In the genomic region with DNA sequence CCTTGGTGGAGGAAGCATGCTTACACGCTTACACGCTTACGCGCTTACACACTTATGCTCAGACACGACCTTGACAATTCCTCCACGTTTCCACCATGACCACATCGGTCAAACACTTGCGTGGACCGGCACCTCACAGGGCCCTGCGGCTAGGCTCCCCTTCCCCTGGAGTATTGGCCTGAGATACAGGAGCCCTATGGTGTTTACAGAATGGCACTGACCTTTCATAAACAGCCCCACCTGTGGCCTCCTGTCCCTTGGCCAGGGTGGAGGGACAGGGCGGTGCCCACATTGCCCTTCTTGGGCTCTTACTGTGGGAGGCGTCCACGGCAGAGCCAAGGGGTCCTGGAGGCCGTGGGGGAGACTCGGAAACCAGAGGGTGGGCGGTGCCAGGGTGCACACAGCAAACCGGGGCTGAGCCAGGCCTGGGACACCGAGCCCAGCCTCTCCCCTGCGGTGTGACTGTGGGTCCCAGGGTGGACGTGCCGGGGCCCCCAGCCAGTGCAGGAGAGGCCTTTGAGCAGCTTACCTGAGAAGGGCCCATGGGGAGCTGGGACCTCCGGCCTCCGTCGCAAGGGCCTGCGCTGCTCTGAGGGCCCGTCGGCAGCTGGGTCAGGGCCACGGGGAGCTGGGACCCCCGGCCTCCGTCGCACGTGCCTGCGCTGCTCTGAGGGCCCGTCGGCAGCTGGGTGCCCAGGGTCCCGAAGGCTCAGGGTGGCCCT, we compare ENCODE assay signal across 2 cellular contexts.
TF ChIP-seq lines count a peak whose summit lies in the region.

No MANE protein-coding gene starts in this region.

TF ChIP-seq in H1, 55 proteins besides CTCF, POLR2A, EP300 and RAD21:
- TF ChIP-seq SP4 (IDR thresholded peaks at IDR 0.05; ENCODE audit: low read length) (no peak), BCL11A (IDR thresholded peaks at IDR 0.05; ENCODE audit: low read depth in 2 of 2, low read length in 2 of 2) (no peak), RBBP5 (IDR thresholded peaks at IDR 0.05; ENCODE audit: borderline replicate concordance, low read depth, low read length) (no peak), TBP (IDR thresholded peaks at IDR 0.05; ENCODE audit: low read depth, low read length) (no peak), MAX (IDR thresholded peaks at IDR 0.05) (no peak), SAP30 (IDR thresholded peaks at IDR 0.05; ENCODE audit: insufficient read depth, insufficient replicate concordance, low read length) (no peak), BACH1 (IDR thresholded peaks at IDR 0.05; ENCODE audit: low read length) (no peak), FOSL1 (IDR thresholded peaks at IDR 0.05; ENCODE audit: insufficient read depth, low read depth, low read length) (no peak)

TF ChIP-seq in liver, 16 proteins besides CTCF, POLR2A, EP300 and RAD21:
- TF ChIP-seq SP1 (IDR thresholded peaks at IDR 0.05) = no peak
- TF ChIP-seq FOXA1 (IDR thresholded peaks at IDR 0.05) = no peak
- TF ChIP-seq NR2F2 (IDR thresholded peaks at IDR 0.05) = no peak
- TF ChIP-seq HNF4G (IDR thresholded peaks at IDR 0.05) = no peak
